In the genomic region with DNA sequence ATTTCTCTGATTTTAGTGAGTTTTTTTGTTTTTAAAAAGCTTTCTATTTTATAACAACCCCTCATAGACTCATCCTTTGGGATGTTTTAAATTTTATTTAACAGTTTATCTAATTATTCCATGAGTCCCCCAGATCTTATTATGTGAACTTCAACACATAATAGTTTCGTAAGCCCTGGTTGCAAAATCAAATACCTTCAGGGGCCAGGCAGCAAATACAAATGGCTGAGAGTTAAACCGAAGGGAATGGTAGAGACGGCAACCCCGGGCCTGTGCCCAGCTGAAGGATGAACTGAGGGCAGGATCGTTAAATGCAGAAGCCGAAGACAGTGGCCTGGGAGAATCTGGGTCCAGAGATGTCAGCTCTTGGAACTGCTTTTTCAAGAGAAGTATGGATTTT, we compare ENCODE assay signal across 1 cellular context.
TF ChIP-seq lines count a peak whose summit lies in the region.

No MANE protein-coding gene starts in this region.

TF ChIP-seq in HepG2, 621 proteins besides CTCF, POLR2A, EP300 and RAD21 (continued from another document):
- TF ChIP-seq, protein P1, sequence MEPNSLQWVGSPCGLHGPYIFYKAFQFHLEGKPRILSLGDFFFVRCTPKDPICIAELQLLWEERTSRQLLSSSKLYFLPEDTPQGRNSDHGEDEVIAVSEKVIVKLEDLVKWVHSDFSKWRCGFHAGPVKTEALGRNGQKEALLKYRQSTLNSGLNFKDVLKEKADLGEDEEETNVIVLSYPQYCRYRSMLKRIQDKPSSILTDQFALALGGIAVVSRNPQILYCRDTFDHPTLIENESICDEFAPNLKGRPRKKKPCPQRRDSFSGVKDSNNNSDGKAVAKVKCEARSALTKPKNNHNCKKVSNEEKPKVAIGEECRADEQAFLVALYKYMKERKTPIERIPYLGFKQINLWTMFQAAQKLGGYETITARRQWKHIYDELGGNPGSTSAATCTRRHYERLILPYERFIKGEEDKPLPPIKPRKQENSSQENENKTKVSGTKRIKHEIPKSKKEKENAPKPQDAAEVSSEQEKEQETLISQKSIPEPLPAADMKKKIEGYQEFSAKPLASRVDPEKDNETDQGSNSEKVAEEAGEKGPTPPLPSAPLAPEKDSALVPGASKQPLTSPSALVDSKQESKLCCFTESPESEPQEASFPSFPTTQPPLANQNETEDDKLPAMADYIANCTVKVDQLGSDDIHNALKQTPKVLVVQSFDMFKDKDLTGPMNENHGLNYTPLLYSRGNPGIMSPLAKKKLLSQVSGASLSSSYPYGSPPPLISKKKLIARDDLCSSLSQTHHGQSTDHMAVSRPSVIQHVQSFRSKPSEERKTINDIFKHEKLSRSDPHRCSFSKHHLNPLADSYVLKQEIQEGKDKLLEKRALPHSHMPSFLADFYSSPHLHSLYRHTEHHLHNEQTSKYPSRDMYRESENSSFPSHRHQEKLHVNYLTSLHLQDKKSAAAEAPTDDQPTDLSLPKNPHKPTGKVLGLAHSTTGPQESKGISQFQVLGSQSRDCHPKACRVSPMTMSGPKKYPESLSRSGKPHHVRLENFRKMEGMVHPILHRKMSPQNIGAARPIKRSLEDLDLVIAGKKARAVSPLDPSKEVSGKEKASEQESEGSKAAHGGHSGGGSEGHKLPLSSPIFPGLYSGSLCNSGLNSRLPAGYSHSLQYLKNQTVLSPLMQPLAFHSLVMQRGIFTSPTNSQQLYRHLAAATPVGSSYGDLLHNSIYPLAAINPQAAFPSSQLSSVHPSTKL (CRISPR knock-in tag; IDR thresholded peaks at IDR 0.05): peak; percentile 43; the same call in 1 of the 2 replicates
- TF ChIP-seq GATAD2A (CRISPR knock-in tag; IDR thresholded peaks at IDR 0.05): peak; percentile 58; the same call in 1 of the 2 replicates
- TF ChIP-seq, protein P2, sequence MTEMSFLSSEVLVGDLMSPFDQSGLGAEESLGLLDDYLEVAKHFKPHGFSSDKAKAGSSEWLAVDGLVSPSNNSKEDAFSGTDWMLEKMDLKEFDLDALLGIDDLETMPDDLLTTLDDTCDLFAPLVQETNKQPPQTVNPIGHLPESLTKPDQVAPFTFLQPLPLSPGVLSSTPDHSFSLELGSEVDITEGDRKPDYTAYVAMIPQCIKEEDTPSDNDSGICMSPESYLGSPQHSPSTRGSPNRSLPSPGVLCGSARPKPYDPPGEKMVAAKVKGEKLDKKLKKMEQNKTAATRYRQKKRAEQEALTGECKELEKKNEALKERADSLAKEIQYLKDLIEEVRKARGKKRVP (CRISPR knock-in tag; IDR thresholded peaks at IDR 0.05): 0 out of 4 replicates have a peak, but pooled peaks of 1 of the 2 experiments have one; percentile 28
- TF ChIP-seq NR2F6 (IDR thresholded peaks at IDR 0.05): 0 out of 2 replicates have a peak, but pooled peaks have one; percentile 9
- no peak for TF ChIP-seq NR2F6 (CRISPR knock-in tag; IDR thresholded peaks at IDR 0.05)
- TF ChIP-seq, protein P3, sequence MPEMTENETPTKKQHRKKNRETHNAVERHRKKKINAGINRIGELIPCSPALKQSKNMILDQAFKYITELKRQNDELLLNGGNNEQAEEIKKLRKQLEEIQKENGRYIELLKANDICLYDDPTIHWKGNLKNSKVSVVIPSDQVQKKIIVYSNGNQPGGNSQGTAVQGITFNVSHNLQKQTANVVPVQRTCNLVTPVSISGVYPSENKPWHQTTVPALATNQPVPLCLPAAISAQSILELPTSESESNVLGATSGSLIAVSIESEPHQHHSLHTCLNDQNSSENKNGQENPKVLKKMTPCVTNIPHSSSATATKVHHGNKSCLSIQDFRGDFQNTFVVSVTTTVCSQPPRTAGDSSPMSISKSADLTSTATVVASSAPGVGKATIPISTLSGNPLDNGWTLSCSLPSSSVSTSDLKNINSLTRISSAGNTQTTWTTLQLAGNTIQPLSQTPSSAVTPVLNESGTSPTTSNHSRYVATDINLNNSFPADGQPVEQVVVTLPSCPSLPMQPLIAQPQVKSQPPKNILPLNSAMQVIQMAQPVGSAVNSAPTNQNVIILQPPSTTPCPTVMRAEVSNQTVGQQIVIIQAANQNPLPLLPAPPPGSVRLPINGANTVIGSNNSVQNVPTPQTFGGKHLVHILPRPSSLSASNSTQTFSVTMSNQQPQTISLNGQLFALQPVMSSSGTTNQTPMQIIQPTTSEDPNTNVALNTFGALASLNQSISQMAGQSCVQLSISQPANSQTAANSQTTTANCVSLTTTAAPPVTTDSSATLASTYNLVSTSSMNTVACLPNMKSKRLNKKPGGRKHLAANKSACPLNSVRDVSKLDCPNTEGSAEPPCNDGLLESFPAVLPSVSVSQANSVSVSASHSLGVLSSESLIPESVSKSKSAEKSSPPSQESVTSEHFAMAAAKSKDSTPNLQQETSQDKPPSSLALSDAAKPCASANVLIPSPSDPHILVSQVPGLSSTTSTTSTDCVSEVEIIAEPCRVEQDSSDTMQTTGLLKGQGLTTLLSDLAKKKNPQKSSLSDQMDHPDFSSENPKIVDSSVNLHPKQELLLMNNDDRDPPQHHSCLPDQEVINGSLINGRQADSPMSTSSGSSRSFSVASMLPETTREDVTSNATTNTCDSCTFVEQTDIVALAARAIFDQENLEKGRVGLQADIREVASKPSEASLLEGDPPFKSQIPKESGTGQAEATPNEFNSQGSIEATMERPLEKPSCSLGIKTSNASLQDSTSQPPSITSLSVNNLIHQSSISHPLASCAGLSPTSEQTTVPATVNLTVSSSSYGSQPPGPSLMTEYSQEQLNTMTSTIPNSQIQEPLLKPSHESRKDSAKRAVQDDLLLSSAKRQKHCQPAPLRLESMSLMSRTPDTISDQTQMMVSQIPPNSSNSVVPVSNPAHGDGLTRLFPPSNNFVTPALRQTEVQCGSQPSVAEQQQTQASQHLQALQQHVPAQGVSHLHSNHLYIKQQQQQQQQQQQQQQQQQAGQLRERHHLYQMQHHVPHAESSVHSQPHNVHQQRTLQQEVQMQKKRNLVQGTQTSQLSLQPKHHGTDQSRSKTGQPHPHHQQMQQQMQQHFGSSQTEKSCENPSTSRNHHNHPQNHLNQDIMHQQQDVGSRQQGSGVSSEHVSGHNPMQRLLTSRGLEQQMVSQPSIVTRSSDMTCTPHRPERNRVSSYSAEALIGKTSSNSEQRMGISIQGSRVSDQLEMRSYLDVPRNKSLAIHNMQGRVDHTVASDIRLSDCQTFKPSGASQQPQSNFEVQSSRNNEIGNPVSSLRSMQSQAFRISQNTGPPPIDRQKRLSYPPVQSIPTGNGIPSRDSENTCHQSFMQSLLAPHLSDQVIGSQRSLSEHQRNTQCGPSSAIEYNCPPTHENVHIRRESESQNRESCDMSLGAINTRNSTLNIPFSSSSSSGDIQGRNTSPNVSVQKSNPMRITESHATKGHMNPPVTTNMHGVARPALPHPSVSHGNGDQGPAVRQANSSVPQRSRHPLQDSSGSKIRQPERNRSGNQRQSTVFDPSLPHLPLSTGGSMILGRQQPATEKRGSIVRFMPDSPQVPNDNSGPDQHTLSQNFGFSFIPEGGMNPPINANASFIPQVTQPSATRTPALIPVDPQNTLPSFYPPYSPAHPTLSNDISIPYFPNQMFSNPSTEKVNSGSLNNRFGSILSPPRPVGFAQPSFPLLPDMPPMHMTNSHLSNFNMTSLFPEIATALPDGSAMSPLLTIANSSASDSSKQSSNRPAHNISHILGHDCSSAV (CRISPR knock-in tag; IDR thresholded peaks at IDR 0.05; ENCODE audit: borderline replicate concordance): no peak
- TF ChIP-seq TARDBP (CRISPR knock-in tag; IDR thresholded peaks at IDR 0.05): 0 out of 2 replicates have a peak, but pooled peaks have one; percentile 14
- TF ChIP-seq, protein P4, sequence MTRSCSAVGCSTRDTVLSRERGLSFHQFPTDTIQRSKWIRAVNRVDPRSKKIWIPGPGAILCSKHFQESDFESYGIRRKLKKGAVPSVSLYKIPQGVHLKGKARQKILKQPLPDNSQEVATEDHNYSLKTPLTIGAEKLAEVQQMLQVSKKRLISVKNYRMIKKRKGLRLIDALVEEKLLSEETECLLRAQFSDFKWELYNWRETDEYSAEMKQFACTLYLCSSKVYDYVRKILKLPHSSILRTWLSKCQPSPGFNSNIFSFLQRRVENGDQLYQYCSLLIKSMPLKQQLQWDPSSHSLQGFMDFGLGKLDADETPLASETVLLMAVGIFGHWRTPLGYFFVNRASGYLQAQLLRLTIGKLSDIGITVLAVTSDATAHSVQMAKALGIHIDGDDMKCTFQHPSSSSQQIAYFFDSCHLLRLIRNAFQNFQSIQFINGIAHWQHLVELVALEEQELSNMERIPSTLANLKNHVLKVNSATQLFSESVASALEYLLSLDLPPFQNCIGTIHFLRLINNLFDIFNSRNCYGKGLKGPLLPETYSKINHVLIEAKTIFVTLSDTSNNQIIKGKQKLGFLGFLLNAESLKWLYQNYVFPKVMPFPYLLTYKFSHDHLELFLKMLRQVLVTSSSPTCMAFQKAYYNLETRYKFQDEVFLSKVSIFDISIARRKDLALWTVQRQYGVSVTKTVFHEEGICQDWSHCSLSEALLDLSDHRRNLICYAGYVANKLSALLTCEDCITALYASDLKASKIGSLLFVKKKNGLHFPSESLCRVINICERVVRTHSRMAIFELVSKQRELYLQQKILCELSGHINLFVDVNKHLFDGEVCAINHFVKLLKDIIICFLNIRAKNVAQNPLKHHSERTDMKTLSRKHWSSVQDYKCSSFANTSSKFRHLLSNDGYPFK (CRISPR knock-in tag; IDR thresholded peaks at IDR 0.05; ENCODE audit: borderline replicate concordance): no peak
- no peak for TF ChIP-seq FOSL2 (CRISPR knock-in tag; IDR thresholded peaks at IDR 0.05)
- TF ChIP-seq CEBPG (CRISPR knock-in tag; IDR thresholded peaks at IDR 0.05): peak; percentile 84
- TF ChIP-seq MAF1 (CRISPR knock-in tag; IDR thresholded peaks at IDR 0.05; ENCODE audit: borderline replicate concordance): no peak
- TF ChIP-seq DR1 (CRISPR knock-in tag; IDR thresholded peaks at IDR 0.05): no peak
- peak; percentile 30 for TF ChIP-seq YY1 (IDR thresholded peaks at IDR 0.05; ENCODE audit: insufficient read depth, insufficient replicate concordance, low read depth, low read length)
- TF ChIP-seq KDM1A (CRISPR knock-in tag; IDR thresholded peaks at IDR 0.05): no peak
- TF ChIP-seq, protein P5, sequence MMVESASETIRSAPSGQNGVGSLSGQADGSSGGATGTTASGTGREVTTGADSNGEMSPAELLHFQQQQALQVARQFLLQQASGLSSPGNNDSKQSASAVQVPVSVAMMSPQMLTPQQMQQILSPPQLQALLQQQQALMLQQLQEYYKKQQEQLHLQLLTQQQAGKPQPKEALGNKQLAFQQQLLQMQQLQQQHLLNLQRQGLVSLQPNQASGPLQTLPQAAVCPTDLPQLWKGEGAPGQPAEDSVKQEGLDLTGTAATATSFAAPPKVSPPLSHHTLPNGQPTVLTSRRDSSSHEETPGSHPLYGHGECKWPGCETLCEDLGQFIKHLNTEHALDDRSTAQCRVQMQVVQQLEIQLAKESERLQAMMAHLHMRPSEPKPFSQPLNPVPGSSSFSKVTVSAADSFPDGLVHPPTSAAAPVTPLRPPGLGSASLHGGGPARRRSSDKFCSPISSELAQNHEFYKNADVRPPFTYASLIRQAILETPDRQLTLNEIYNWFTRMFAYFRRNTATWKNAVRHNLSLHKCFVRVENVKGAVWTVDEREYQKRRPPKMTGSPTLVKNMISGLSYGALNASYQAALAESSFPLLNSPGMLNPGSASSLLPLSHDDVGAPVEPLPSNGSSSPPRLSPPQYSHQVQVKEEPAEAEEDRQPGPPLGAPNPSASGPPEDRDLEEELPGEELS (CRISPR knock-in tag; IDR thresholded peaks at IDR 0.05): no peak
